In the genomic region with DNA sequence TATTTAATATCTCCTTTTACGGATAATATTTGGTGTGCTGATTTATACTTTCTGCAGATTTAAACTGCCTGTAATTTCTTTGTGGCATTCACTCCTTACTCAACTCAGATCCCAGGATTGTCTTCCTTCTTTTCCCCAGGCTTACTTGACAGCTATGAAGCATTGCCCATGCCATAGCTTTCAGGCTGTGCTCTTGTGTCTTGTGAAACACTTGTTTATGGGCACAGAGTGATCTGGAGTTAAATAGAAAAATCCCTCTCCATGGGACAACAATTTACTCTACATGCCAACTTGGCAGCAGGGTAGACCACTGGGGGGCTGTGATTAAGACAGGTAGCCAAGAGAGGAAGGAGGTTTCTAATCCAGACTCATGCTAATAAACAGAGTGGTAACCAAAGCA, we compare ENCODE assay signal across 27 cellular contexts. TPM values are rescaled to one million over a fixed set of nuclear protein-coding genes. Genes with fewer than 3 reads are reported as not detected.
A peak's percentile ranks its signal among the peaks of the same experiment; 100 is the strongest.
DNase-seq lines count a peak whose midpoint lies in the region; ATAC-seq and TF ChIP-seq lines count a peak whose summit lies in the region.
"Had no signal": no experiment of that assay in that cellular context is flagged by ENCODE, and none has a peak within 500 bp of the region (broad histone marks: within the 10 kb centered on the region; RNA-seq: fewer than 3 reads in every experiment).

No MANE protein-coding gene starts in this region.

- ATAC-seq in Right ventricle myocardium superior (ENCODE audit: poor library complexity) (peak; percentile 19), left cardiac atrium (no peak), gastroesophageal sphincter (peak; percentile 74), GM21528 (IDR thresholded peaks at IDR 0.05; ENCODE audit: low FRiP score, unreplicated experiment) (no peak)
- ATAC-seq: A549, body of pancreas, left lobe of liver, natural killer cell, PC-3 had no signal

- 96 to 100% methylated on average over 1 of the region's 1 CpG for WGBS in gastroesophageal sphincter (ENCODE audit: low coverage in 1 of 2), 2 donors
- WGBS in testis, 2 donors: 95 to 100% methylated on average over 1 of the region's 1 CpG

- H3K36me3 ChIP-seq in gastroesophageal sphincter (no peaks in the 10 kb centered on the region), testis (ENCODE audit: low read depth, missing control alignments) (no peaks in the 10 kb centered on the region)
- H3K36me3 ChIP-seq: BE2C, vagina had no signal

- H3K4me3 ChIP-seq in gastroesophageal sphincter: no peak overlapping the region
- no peak overlapping the region for H3K4me3 ChIP-seq in testis
- H3K4me3 ChIP-seq: A549, body of pancreas, coronary artery, vagina had no signal

- no peak for TF ChIP-seq POLR2A in gastroesophageal sphincter (IDR thresholded peaks at IDR 0.05)
- TF ChIP-seq POLR2A in testis (IDR thresholded peaks at IDR 0.05): no peak

- TF ChIP-seq EP300 in gastroesophageal sphincter (IDR thresholded peaks at IDR 0.05): no peak

- peak overlapping the region in 2 of 4 donors; percentile 35 to 39 for H3K27ac ChIP-seq in gastroesophageal sphincter
- H3K27ac ChIP-seq in testis: no peak overlapping the region
- H3K27ac ChIP-seq: A549, body of pancreas, coronary artery, vagina had no signal

- TF ChIP-seq CTCF in gastroesophageal sphincter (IDR thresholded peaks at IDR 0.05) (no peak), testis (IDR thresholded peaks at IDR 0.05) (no peak)

- DNase-seq in Right ventricle myocardium superior: no peak
- no peak for DNase-seq in left cardiac atrium
- peak; percentile 58 for DNase-seq in pons (ENCODE audit: low spot score)
- no peak for DNase-seq in NCI-H146 treated with DMSO at 0.1 percent for 48 hours (lab: John Stamatoyannopoulos, UW; ENCODE audit: unreplicated experiment)
- DNase-seq in NCI-H526 treated with DMSO at 0.1 percent for 48 hours (lab: John Stamatoyannopoulos, UW): no peak
- DNase-seq in testis: no peak
- DNase-seq: activated CD4-positive, alpha-beta T cell treated with anti-CD3 and anti-CD28 coated beads, Interleukin-2, amount 10 ng/mL, durations not matched to agents 24 days and 14 days; activated naive CD4-positive, alpha-beta T cell; activated T-cell treated with anti-CD3 and anti-CD28 coated beads, Interleukin-2, amount 50 U/mL, for 4 hours; BE2C; body of pancreas; CD8-positive, alpha-beta memory T cell; H9; immature natural killer cell; Kasumi-1; natural killer cell; NCI-H1694; NCI-H510A; PC-3; SHP77 treated with DMSO at 0.1 percent for 48 hours; stimulated activated naive CD4-positive, alpha-beta T cell had no signal

- intact Hi-C loops in Right ventricle myocardium superior (cut with DNase I): loop anchor here (10.0 kb wide), 1 partner anchor 51 kb away; no protein-coding TSS in a partner anchor
- intact Hi-C loops in left cardiac atrium (cut with DNase I): no loop called here
- intact Hi-C loops in testis (cut with DNase I; ENCODE audit: low total_unique reads): no loop called here

- H3K9me3 ChIP-seq in gastroesophageal sphincter (no peaks in the 10 kb centered on the region), testis (no peaks in the 10 kb centered on the region)
- H3K9me3 ChIP-seq: A549, BE2C, body of pancreas, vagina had no signal

- H3K27me3 ChIP-seq in gastroesophageal sphincter: no peaks in the 10 kb centered on the region
- no peaks in the 10 kb centered on the region for H3K27me3 ChIP-seq in testis
- H3K27me3 ChIP-seq: BE2C, body of pancreas, vagina had no signal

- H3K4me1 ChIP-seq in gastroesophageal sphincter (peaks cover 4 to 37% (median 7%) of the 10 kb centered on the region in 3 donors), testis (peaks cover 3% of the 10 kb centered on the region)

RNA-seq across cellular contexts. Expression of gene PPP1R12B, which starts 57.4 kb away (rescaled TPM):
- total RNA-seq in Right ventricle myocardium superior (636 TPM), left cardiac atrium (100 to 1,000 TPM; 416 to 465 TPM), gastroesophageal sphincter (1,000 to 10,000 TPM in 2 of 4 donors, 100 to 1,000 TPM in 2; 747 to 1,375 (median 979) TPM), testis (10 to 100 TPM; 54.6 to 61.2 TPM)
- polyA plus RNA-seq in testis (ENCODE audit: insufficient read depth, low read depth, low replicate concordance): 32.6 TPM

Comparison
In these comparisons a context has a peak if more than half of its experiments do, and no peak if none do; other contexts are left out.
1. ATAC-seq: peak in Right ventricle myocardium superior (single experiment) and gastroesophageal sphincter (single experiment); none in left cardiac atrium (0 of 2) and GM21528 (single experiment).
2. RNA of gene PPP1R12B, which starts 57.4 kb away (total RNA-seq): 747 to 1,375 TPM in gastroesophageal sphincter, 636 TPM in Right ventricle myocardium superior (single experiment) and 416 to 465 TPM in left cardiac atrium; 54.6 to 61.2 TPM in testis; every median in the first group is over 4 times any median in the second.